15 cellular contexts compared by ENCODE assay signal in genomic region chr19:30722801-30723200, GRCh38.
DNase-seq lines count a peak whose midpoint lies in the region; ATAC-seq lines count a peak whose summit lies in the region.
"Had no signal": no experiment of that assay in that cellular context is flagged by ENCODE, and none has a peak within 500 bp of the region (broad histone marks: within the 10 kb centered on the region; RNA-seq: fewer than 3 reads in every experiment).

No MANE protein-coding gene starts in this region.

- no peaks in the 10 kb centered on the region for H3K27me3 ChIP-seq in SJCRH30

- H3K4me3 ChIP-seq in SJCRH30, result no peak overlapping the region
- H3K4me3 ChIP-seq: HAP-1 had no signal

- no peaks in the 10 kb centered on the region for H3K36me3 ChIP-seq in SJCRH30
- H3K36me3 ChIP-seq: HAP-1 had no signal

- peaks cover 27% of the 10 kb centered on the region for H3K4me1 ChIP-seq in SJCRH30

- peak; percentile 81 to 85 for DNase-seq in SJCRH30
- peak; percentile 90 for DNase-seq in left kidney (ENCODE audit: low read depth, low spot score)
- peak; percentile 49 for DNase-seq in posterior vena cava (ENCODE audit: low spot score)
- no peak for DNase-seq in left ventricle myocardium superior
- no peak for DNase-seq in D341Med (ENCODE audit: low spot score)
- DNase-seq in stimulated activated naive CD4-positive, alpha-beta T cell (lab: John Stamatoyannopoulos, UW), result no peak
- DNase-seq: C1 segment of cervical spinal cord; Calu3; CD4-positive, alpha-beta memory T cell; COR-L47; DMS153; GF-D8; GOT3; HFFc6 had no signal

- intact Hi-C loops in posterior vena cava (cut with DNase I), result no loop called here
- intact Hi-C loops in left ventricle myocardium superior (cut with micrococcal nuclease), result no loop called here

- no peak for ATAC-seq in left ventricle myocardium superior

- peak overlapping the region; percentile 46 for H3K27ac ChIP-seq in SJCRH30

- H3K9me3 ChIP-seq in SJCRH30 (replicated peaks), result no peaks in the 10 kb centered on the region
- H3K9me3 ChIP-seq: HAP-1 had no signal

Comparison
In these comparisons a context has a peak if more than half of its experiments do, and no peak if none do; other contexts are left out.
1. DNase-seq: peak in SJCRH30 (2 of 2), left kidney (single experiment) and posterior vena cava (single experiment); none in left ventricle myocardium superior (single experiment), D341Med (single experiment) and stimulated activated naive CD4-positive, alpha-beta T cell (0 of 6).